ENCODE assay signal across 8 cellular contexts in the genomic region with DNA sequence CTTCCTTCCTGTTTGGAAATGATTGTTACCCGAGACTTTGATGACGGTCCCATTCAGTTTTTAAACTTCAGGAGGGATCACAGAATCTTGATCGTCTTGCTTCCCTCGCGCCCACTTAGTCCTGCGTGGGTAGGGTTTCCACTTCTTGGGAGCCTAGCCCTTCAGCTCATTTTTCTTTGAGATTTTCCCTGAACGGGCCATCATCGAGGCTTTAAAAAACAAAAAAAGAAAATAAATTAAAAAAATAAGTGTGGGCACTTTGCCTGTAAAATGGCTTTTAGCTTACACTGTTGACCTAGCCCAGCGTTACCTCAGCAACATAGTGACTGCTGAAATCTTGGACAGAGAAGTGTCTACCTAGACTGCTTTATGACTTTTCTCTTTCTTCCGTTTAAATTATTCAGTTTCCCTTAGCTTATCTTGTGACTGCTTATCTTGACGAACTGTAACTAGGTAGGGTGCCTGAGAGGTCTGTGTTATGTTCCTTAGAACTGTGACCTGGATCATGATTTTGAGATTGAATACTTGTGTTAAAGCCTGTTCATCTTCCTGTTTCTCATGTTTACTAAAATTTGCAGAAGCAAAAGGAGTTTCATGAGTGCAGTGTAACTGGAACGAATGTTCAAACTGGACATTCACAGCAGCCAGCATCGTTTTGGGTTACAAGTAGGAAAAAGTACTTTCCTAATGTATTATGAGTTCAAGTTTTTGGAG. TPM values are rescaled to one million over a fixed set of nuclear protein-coding genes. Genes with fewer than 3 reads are reported as not detected.
DNase-seq lines count a peak whose midpoint lies in the region; ATAC-seq, FAIRE-seq and TF ChIP-seq lines count a peak whose summit lies in the region.

No MANE protein-coding gene starts in this region.

- H3K9me3 ChIP-seq in heart left ventricle (no peaks in the 10 kb centered on the region), psoas muscle (no peaks in the 10 kb centered on the region)

- H3K27ac ChIP-seq in heart left ventricle (peak overlapping the region; percentile 67 to 92 (median 86)), psoas muscle (peak overlapping the region; percentile 81)

- H3K36me3 Mint-ChIP-seq in IgD-negative memory B cell, result no peaks in the 10 kb centered on the region
- H3K36me3 Mint-ChIP-seq in activated T-helper 2 cell treated with anti-CD3 and anti-CD28 coated beads, Interferon-gamma antibody, Interleukin-2, Interleukin-4, amounts not matched to agents 10 μg/mL and 5 μg/mL and 100 μg/mL, durations not matched to agents 14 hours and 24 hours and 36 hours (ENCODE audit: low read depth), result peaks cover 14% of the 10 kb centered on the region

- ATAC-seq in heart left ventricle (peak; percentile 21 to 43 (median 39)), psoas muscle (peak; percentile 27 to 55 (median 40))

- TF ChIP-seq CTCF in heart left ventricle (IDR thresholded peaks at IDR 0.05), result no peak
- no peak for TF ChIP-seq CTCF in psoas muscle (IDR thresholded peaks at IDR 0.05)

- H3K27ac Mint-ChIP-seq in IgD-negative memory B cell, result peak overlapping the region; percentile 75 to 100 (median 93)
- peak overlapping the region; percentile 96 for H3K27ac Mint-ChIP-seq in activated T-helper 2 cell treated with anti-CD3 and anti-CD28 coated beads, Interferon-gamma antibody, Interleukin-2, Interleukin-4, amounts not matched to agents 10 μg/mL and 5 μg/mL and 100 μg/mL, durations not matched to agents 14 hours and 24 hours and 36 hours

- no peaks in the 10 kb centered on the region for H3K27me3 ChIP-seq in heart left ventricle
- H3K27me3 ChIP-seq in psoas muscle (ENCODE audit: insufficient read depth in 3 of 3, low read length in 2 of 3), result no peaks in the 10 kb centered on the region

- H3K4me3 ChIP-seq in heart left ventricle, result peak overlapping the region; percentile 74 to 99 (median 90)
- peak overlapping the region; percentile 90 for H3K4me3 ChIP-seq in psoas muscle

- peaks cover 22 to 26% (median 23%) of the 10 kb centered on the region in 3 donors for H3K4me1 Mint-ChIP-seq in IgD-negative memory B cell
- H3K4me1 Mint-ChIP-seq in activated T-helper 2 cell treated with anti-CD3 and anti-CD28 coated beads, Interferon-gamma antibody, Interleukin-2, Interleukin-4, amounts not matched to agents 10 μg/mL and 5 μg/mL and 100 μg/mL, durations not matched to agents 14 hours and 24 hours and 36 hours (ENCODE audit: low read depth), result peaks cover 30% of the 10 kb centered on the region

- H3K27me3 Mint-ChIP-seq in IgD-negative memory B cell, result no peaks in the 10 kb centered on the region
- H3K27me3 Mint-ChIP-seq in activated T-helper 2 cell treated with anti-CD3 and anti-CD28 coated beads, Interferon-gamma antibody, Interleukin-2, Interleukin-4, amounts not matched to agents 10 μg/mL and 5 μg/mL and 100 μg/mL, durations not matched to agents 14 hours and 24 hours and 36 hours (ENCODE audit: low read depth), result no peaks in the 10 kb centered on the region

- FAIRE-seq in H54 (lab: Jason Lieb, UNC), result no peak

- peaks cover 0 to 20% (median 10%) of the 10 kb centered on the region in 12 donors for H3K4me1 ChIP-seq in heart left ventricle
- peaks cover 13% of the 10 kb centered on the region for H3K4me1 ChIP-seq in psoas muscle

- peak; percentile 18 for DNase-seq in SKM-1 treated with dmso at 0.1 percent for 144 hours (lab: John Stamatoyannopoulos, UW; ENCODE audit: unreplicated experiment)
- DNase-seq in SKM-1 (lab: John Stamatoyannopoulos, UW; ENCODE audit: unreplicated experiment), result no peak
- DNase-seq in activated T-helper 2 cell treated with anti-CD3 and anti-CD28 coated beads, Interferon-gamma antibody, Interleukin-2, Interleukin-4, amounts not matched to agents 10 μg/mL and 5 μg/mL and 100 μg/mL, durations not matched to agents 14 hours and 24 hours and 36 hours (ENCODE audit: low spot score), result no peak
- no peak for DNase-seq in heart left ventricle
- no peak for DNase-seq in psoas muscle
- no peak for DNase-seq in retina
- DNase-seq in H54 (ENCODE audit: insufficient read length, low spot score), result no peak

- H3K9me3 Mint-ChIP-seq in IgD-negative memory B cell, result no peaks in the 10 kb centered on the region
- no peaks in the 10 kb centered on the region for H3K9me3 Mint-ChIP-seq in activated T-helper 2 cell treated with anti-CD3 and anti-CD28 coated beads, Interferon-gamma antibody, Interleukin-2, Interleukin-4, amounts not matched to agents 10 μg/mL and 5 μg/mL and 100 μg/mL, durations not matched to agents 14 hours and 24 hours and 36 hours

- TF ChIP-seq POLR2A in heart left ventricle (IDR thresholded peaks at IDR 0.05) (no peak), H54 (IDR thresholded peaks at IDR 0.05; ENCODE audit: low read depth, low read length) (no peak)

- intact Hi-C loops in activated T-helper 2 cell treated with anti-CD3 and anti-CD28 coated beads, Interferon-gamma antibody, Interleukin-2, Interleukin-4, amounts not matched to agents 10 μg/mL and 5 μg/mL and 100 μg/mL, durations not matched to agents 14 hours and 24 hours and 36 hours (cut with micrococcal nuclease), result loop anchor here (5.0 to 10.0 kb wide), 2 partner anchors 759 to 918 kb away; a partner anchor contains a TSS
- intact Hi-C loops in heart left ventricle (cut with DNase I) (loop anchor here in 1 of 10 donors (10.0 kb wide), 1 partner anchor 368 kb away; no protein-coding TSS in a partner anchor), psoas muscle (cut with DNase I) (no loop called here)

- WGBS in heart left ventricle, 4 donors, result 4 to 6% (median 5%) methylated on average over 13 of the region's 13 CpGs
- 3 to 6% (median 3%) methylated on average over 13 of the region's 13 CpGs for WGBS in psoas muscle, 3 donors

- peak overlapping the region; percentile 70 to 98 (median 94) for H3K4me3 Mint-ChIP-seq in IgD-negative memory B cell
- peak overlapping the region; percentile 91 for H3K4me3 Mint-ChIP-seq in activated T-helper 2 cell treated with anti-CD3 and anti-CD28 coated beads, Interferon-gamma antibody, Interleukin-2, Interleukin-4, amounts not matched to agents 10 μg/mL and 5 μg/mL and 100 μg/mL, durations not matched to agents 14 hours and 24 hours and 36 hours (ENCODE audit: low read depth)

- H3K36me3 ChIP-seq in heart left ventricle (no peaks in the 10 kb centered on the region), psoas muscle (ENCODE audit: insufficient read depth in 1 of 2, low read depth in 1 of 2) (no peaks in the 10 kb centered on the region)

RNA-seq across cellular contexts. Expression of a gene that starts 0.9 kb away (rescaled TPM):
- polyA plus RNA-seq in IgD-negative memory B cell (61.5 TPM), heart left ventricle (10 to 100 TPM in 1 of 2 donors, 1 to 10 TPM in 1; 8.4 to 21.2 TPM), psoas muscle (10 to 100 TPM; 12.2 to 19.0 (median 18.4) TPM)
- total RNA-seq in activated T-helper 2 cell treated with anti-CD3 and anti-CD28 coated beads, Interferon-gamma antibody, Interleukin-2, Interleukin-4, amounts not matched to agents 10 μg/mL and 5 μg/mL and 100 μg/mL, durations not matched to agents 14 hours and 24 hours and 36 hours, result 59.0 and 61.7 TPM in 2 replicates
- total RNA-seq in heart left ventricle (10 to 100 TPM; 16.5 to 33.2 (median 24.0) TPM), psoas muscle (10 to 100 TPM; 18.6 to 26.0 (median 20.5) TPM)

RNA-seq across cellular contexts. Expression of a gene that starts 8.3 kb away (rescaled TPM):
- 59.2 TPM for polyA plus RNA-seq in IgD-negative memory B cell
- total RNA-seq in activated T-helper 2 cell treated with anti-CD3 and anti-CD28 coated beads, Interferon-gamma antibody, Interleukin-2, Interleukin-4, amounts not matched to agents 10 μg/mL and 5 μg/mL and 100 μg/mL, durations not matched to agents 14 hours and 24 hours and 36 hours, result 106 and 109 TPM in 2 replicates
- 10 to 100 TPM; 10.9 to 26.0 (median 16.8) TPM for total RNA-seq in heart left ventricle
- 10 to 100 TPM in 1 of 2 donors, 1 to 10 TPM in 1; 7.8 to 26.2 TPM for polyA plus RNA-seq in heart left ventricle
- 10 to 100 TPM; 29.3 to 53.5 (median 43.0) TPM for total RNA-seq in psoas muscle
- polyA plus RNA-seq in psoas muscle, result 10 to 100 TPM; 33.0 to 60.6 (median 36.5) TPM

RNA-seq across cellular contexts. Expression of a gene that starts 36.6 kb away (rescaled TPM):
- polyA plus RNA-seq in IgD-negative memory B cell (5.4 TPM), heart left ventricle (10 to 100 TPM; 11.3 to 14.3 TPM), psoas muscle (10 to 100 TPM; 12.1 to 47.1 (median 17.1) TPM)
- 9.0 and 9.2 TPM in 2 replicates for total RNA-seq in activated T-helper 2 cell treated with anti-CD3 and anti-CD28 coated beads, Interferon-gamma antibody, Interleukin-2, Interleukin-4, amounts not matched to agents 10 μg/mL and 5 μg/mL and 100 μg/mL, durations not matched to agents 14 hours and 24 hours and 36 hours
- total RNA-seq in heart left ventricle (10 to 100 TPM in 8 of 9 donors, 1 to 10 TPM in 1; 7.6 to 76.8 (median 12.8) TPM), psoas muscle (100 to 1,000 TPM in 1 of 4 donors, 10 to 100 TPM in 3; 29.2 to 186 (median 53.9) TPM)
